18 cellular contexts compared by ENCODE assay signal in the genomic region with DNA sequence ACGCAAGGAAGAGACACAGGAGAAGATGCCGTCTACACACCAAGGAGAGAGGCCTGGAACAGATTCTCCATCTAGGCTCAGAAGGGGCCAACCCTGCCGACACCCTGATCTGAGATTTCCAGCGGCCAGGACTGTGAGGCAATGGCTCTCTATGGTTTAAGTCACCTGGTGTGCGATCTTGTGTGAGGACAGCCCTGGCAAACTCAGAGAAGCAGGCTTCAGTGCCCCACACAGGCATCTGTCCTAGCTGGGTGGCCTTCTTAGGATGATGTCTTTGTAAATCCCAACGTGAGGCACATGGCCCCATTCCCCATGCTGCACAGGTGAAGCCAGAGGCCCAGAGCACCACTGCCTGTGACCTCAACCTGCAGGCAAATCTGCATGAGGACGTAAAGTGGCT.
DNase-seq lines count a peak whose midpoint lies in the region; ATAC-seq and TF ChIP-seq lines count a peak whose summit lies in the region.
"Had no signal": no experiment of that assay in that cellular context is flagged by ENCODE, and none has a peak within 500 bp of the region (broad histone marks: within the 10 kb centered on the region; RNA-seq: fewer than 3 reads in every experiment).

No MANE protein-coding gene starts in this region.

- TF ChIP-seq CTCF in colonic mucosa (IDR thresholded peaks at IDR 0.05) = no peak
- TF ChIP-seq CTCF in osteocyte (IDR thresholded peaks at IDR 0.05) = no peak
- TF ChIP-seq CTCF in omental fat pad (IDR thresholded peaks at IDR 0.05) = no peak
- no peak for TF ChIP-seq CTCF in endothelial cell (IDR thresholded peaks at IDR 0.05; ENCODE audit: unreplicated experiment)

- no peaks in the 10 kb centered on the region for H3K36me3 Mint-ChIP-seq in activated CD8-positive, alpha-beta memory T cell treated with anti-CD3 and anti-CD28 coated beads, Interleukin-2, amount 10 ng/mL, durations not matched to agents 7 days and 5 days
- peaks cover 2% of the 10 kb centered on the region for H3K36me3 Mint-ChIP-seq in osteocyte (ENCODE audit: unreplicated experiment)
- H3K36me3 Mint-ChIP-seq in endothelial cell (ENCODE audit: low read depth, unreplicated experiment) = peaks cover 3% of the 10 kb centered on the region
- H3K36me3 Mint-ChIP-seq: CD8-positive, alpha-beta T cell had no signal

- H3K9me3 Mint-ChIP-seq in activated CD8-positive, alpha-beta memory T cell treated with anti-CD3 and anti-CD28 coated beads, Interleukin-2, amount 10 ng/mL, durations not matched to agents 7 days and 5 days (ENCODE audit: low read depth) = no peaks in the 10 kb centered on the region
- H3K9me3 Mint-ChIP-seq in osteocyte (ENCODE audit: unreplicated experiment) (no peaks in the 10 kb centered on the region), endothelial cell (ENCODE audit: unreplicated experiment) (no peaks in the 10 kb centered on the region)

- H3K9me3 ChIP-seq in colonic mucosa = no peaks in the 10 kb centered on the region

- peak; percentile 28 for DNase-seq in activated CD8-positive, alpha-beta memory T cell treated with anti-CD3 and anti-CD28 coated beads, Interleukin-2, amount 10 ng/mL, durations not matched to agents 7 days and 5 days
- no peak for DNase-seq in activated CD8-positive, alpha-beta memory T cell treated with anti-CD3 and anti-CD28 coated beads, Interleukin-2, amount 50 U/mL, for 4 hours
- DNase-seq in colonic mucosa = peak; percentile 12
- peak; percentile 20 for DNase-seq in islet precursor cell
- DNase-seq in osteocyte (ENCODE audit: extremely low spot score, unreplicated experiment) = peak; percentile 53
- no peak for DNase-seq in omental fat pad (ENCODE audit: low spot score)
- DNase-seq in endothelial cell (ENCODE audit: low spot score) = no peak
- DNase-seq: 8988T, Calu3, DMS79 treated with DMSO at 0.1 percent for 48 hours, GF-D8, GOT3, HCEC 1CT had no signal

- no peaks in the 10 kb centered on the region for H3K27me3 ChIP-seq in colonic mucosa
- H3K27me3 ChIP-seq: BLaER1 treated with 17β-estradiol and CSF1 and Interleukin-3, amounts not matched to agents 10 nM and 100 nM had no signal

- no peaks in the 10 kb centered on the region for H3K36me3 ChIP-seq in colonic mucosa
- H3K36me3 ChIP-seq: BLaER1 treated with 17β-estradiol and CSF1 and Interleukin-3, amounts not matched to agents 10 nM and 100 nM had no signal

- ATAC-seq in activated CD8-positive, alpha-beta memory T cell treated with anti-CD3 and anti-CD28 coated beads, Interleukin-2, amount 10 ng/mL, durations not matched to agents 7 days and 5 days = no peak
- no peak for ATAC-seq in omental fat pad (ENCODE audit: low FRiP score)
- ATAC-seq in HG02588 (IDR thresholded peaks at IDR 0.05; ENCODE audit: unreplicated experiment) = no peak
- ATAC-seq: CD8-positive, alpha-beta T cell had no signal

- intact Hi-C loops in colonic mucosa (cut with DNase I) = no loop called here

- H3K4me1 Mint-ChIP-seq in activated CD8-positive, alpha-beta memory T cell treated with anti-CD3 and anti-CD28 coated beads, Interleukin-2, amount 10 ng/mL, durations not matched to agents 7 days and 5 days = no peaks in the 10 kb centered on the region
- H3K4me1 Mint-ChIP-seq in osteocyte (ENCODE audit: unreplicated experiment) = peaks cover 20% of the 10 kb centered on the region
- H3K4me1 Mint-ChIP-seq in endothelial cell (ENCODE audit: unreplicated experiment) = peaks cover 4% of the 10 kb centered on the region
- H3K4me1 Mint-ChIP-seq: B cell had no signal

- no peak overlapping the region for H3K4me3 Mint-ChIP-seq in activated CD8-positive, alpha-beta memory T cell treated with anti-CD3 and anti-CD28 coated beads, Interleukin-2, amount 10 ng/mL, durations not matched to agents 7 days and 5 days
- H3K4me3 Mint-ChIP-seq in osteocyte (ENCODE audit: unreplicated experiment) = no peak overlapping the region
- no peak overlapping the region for H3K4me3 Mint-ChIP-seq in endothelial cell (ENCODE audit: unreplicated experiment)
- H3K4me3 Mint-ChIP-seq: B cell; CD8-positive, alpha-beta T cell had no signal

- no peak overlapping the region for H3K9ac ChIP-seq in colonic mucosa (ENCODE audit: low read depth in 2 of 2, low read length in 2 of 2)
- H3K9ac ChIP-seq: BLaER1 treated with 17β-estradiol and CSF1 and Interleukin-3, amounts not matched to agents 10 nM and 100 nM had no signal

- no peaks in the 10 kb centered on the region for H3K27me3 Mint-ChIP-seq in activated CD8-positive, alpha-beta memory T cell treated with anti-CD3 and anti-CD28 coated beads, Interleukin-2, amount 10 ng/mL, durations not matched to agents 7 days and 5 days
- H3K27me3 Mint-ChIP-seq in osteocyte (ENCODE audit: unreplicated experiment) (no peaks in the 10 kb centered on the region), endothelial cell (ENCODE audit: unreplicated experiment) (peaks cover 5% of the 10 kb centered on the region)
- H3K27me3 Mint-ChIP-seq: B cell had no signal

- H3K27ac ChIP-seq in colonic mucosa = no peak overlapping the region
- H3K27ac ChIP-seq: BLaER1 treated with 17β-estradiol and CSF1 and Interleukin-3, amounts not matched to agents 10 nM and 100 nM; HL-60 had no signal

- H3K4me3 ChIP-seq in colonic mucosa = no peak overlapping the region
- H3K4me3 ChIP-seq: BLaER1 treated with 17β-estradiol and CSF1 and Interleukin-3, amounts not matched to agents 10 nM and 100 nM had no signal

- no peaks in the 10 kb centered on the region for H3K4me1 ChIP-seq in colonic mucosa

- no peak overlapping the region for H3K27ac Mint-ChIP-seq in activated CD8-positive, alpha-beta memory T cell treated with anti-CD3 and anti-CD28 coated beads, Interleukin-2, amount 10 ng/mL, durations not matched to agents 7 days and 5 days
- no peak overlapping the region for H3K27ac Mint-ChIP-seq in osteocyte (ENCODE audit: unreplicated experiment)
- no peak overlapping the region for H3K27ac Mint-ChIP-seq in endothelial cell (ENCODE audit: unreplicated experiment)
- H3K27ac Mint-ChIP-seq: B cell; CD8-positive, alpha-beta T cell had no signal

- CTCF ChIA-PET in activated CD8-positive, alpha-beta memory T cell treated with anti-CD3 and anti-CD28 coated beads, Interleukin-2, amount 10 ng/mL, durations not matched to agents 7 days and 5 days (lab: Charles Lee) = no interaction called here

Comparison
In these comparisons a context has a peak if more than half of its experiments do, and no peak if none do; other contexts are left out.
1. DNase-seq: peak in activated CD8-positive, alpha-beta memory T cell treated with anti-CD3 and anti-CD28 coated beads, Interleukin-2, amount 10 ng/mL, durations not matched to agents 7 days and 5 days (single experiment), colonic mucosa (single experiment), islet precursor cell (single experiment) and osteocyte (single experiment); none in activated CD8-positive, alpha-beta memory T cell treated with anti-CD3 and anti-CD28 coated beads, Interleukin-2, amount 50 U/mL, for 4 hours (single experiment), omental fat pad (single experiment) and endothelial cell (single experiment).